In genomic region chr10:96387601-96388000, GRCh38 we compare ENCODE assay signal across 25 cellular contexts. TPM values are rescaled to one million over a fixed set of nuclear protein-coding genes. Genes with fewer than 3 reads are reported as not detected.
"Had no signal": no experiment of that assay in that cellular context is flagged by ENCODE, and none has a peak within 500 bp of the region (broad histone marks: within the 10 kb centered on the region; RNA-seq: fewer than 3 reads in every experiment).

No MANE protein-coding gene starts in this region.

- H3K27me3 ChIP-seq: ascending aorta, colonic mucosa, esophagus muscularis mucosa, sigmoid colon, testis, uterus had no signal

- ATAC-seq: activated naive CD4-positive, alpha-beta T cell treated with anti-CD3 and anti-CD28 coated beads, Interleukin-2, amount 50 U/mL, for 72 hours; activated T-helper 17 cell treated with anti-CD3 and anti-CD28 coated beads, Interleukin-2, amount 50 U/mL, for 72 hours; gastroesophageal sphincter; left cardiac atrium; mucosa of descending colon had no signal

- H3K27ac ChIP-seq: adrenal gland, ascending aorta, breast epithelium, colonic mucosa, esophagus muscularis mucosa, gastroesophageal sphincter, sigmoid colon, testis, uterus, WERI-Rb-1 had no signal

- H3K9me3 ChIP-seq: adrenal gland, ascending aorta, breast epithelium, colonic mucosa, esophagus muscularis mucosa, gastroesophageal sphincter, mucosa of descending colon, sigmoid colon, testis, uterus had no signal

- H3K4me1 ChIP-seq: adrenal gland, colonic mucosa, testis, uterus had no signal

- FAIRE-seq: TTC549 had no signal

- H3K4me3 ChIP-seq: adrenal gland, ascending aorta, breast epithelium, colonic mucosa, esophagus muscularis mucosa, gastroesophageal sphincter, mucosa of descending colon, sigmoid colon, testis, uterus had no signal

- DNase-seq: activated CD4-positive, CD25-positive, alpha-beta regulatory T cell treated with anti-CD3 and anti-CD28 coated beads, Interleukin-2, amount 50 U/mL, for 72 hours; activated T-cell treated with anti-CD3 and anti-CD28 coated beads, Interleukin-2, amount 50 U/mL, for 1 hour; adrenal gland; colonic mucosa; head of caudate nucleus; hypothalamus; left cardiac atrium; mucosa of descending colon; nucleus accumbens; sigmoid colon; stimulated activated CD4-positive, alpha-beta T cell treated with anti-CD3 and anti-CD28 coated beads, Interleukin-4, amount 100 ng/mL, for 1 hour; stimulated activated naive CD4-positive, alpha-beta T cell; testis; uterus; WERI-Rb-1 had no signal

- H3K36me3 ChIP-seq: adrenal gland, ascending aorta, breast epithelium, colonic mucosa, esophagus muscularis mucosa, gastroesophageal sphincter, sigmoid colon, uterus, WERI-Rb-1 had no signal

RNA-seq across cellular contexts. Expression of gene OPALIN, which starts 28.8 kb away (rescaled TPM):
- total RNA-seq: activated naive CD4-positive, alpha-beta T cell treated with anti-CD3 and anti-CD28 coated beads, Interleukin-2, amount 50 U/mL, for 72 hours; activated T-helper 17 cell treated with anti-CD3 and anti-CD28 coated beads, Interleukin-2, amount 50 U/mL, for 72 hours; adrenal gland; ascending aorta; breast epithelium; colonic mucosa; esophagus muscularis mucosa; gastroesophageal sphincter; left cardiac atrium; liver; mucosa of descending colon; posterior vena cava; sigmoid colon; testis; uterus had no signal
- polyA plus RNA-seq: adrenal gland, liver, neural cell, sigmoid colon had no signal
